In genomic region chr7:138460649-138461607, GRCh38 we compare ENCODE assay signal across 1 cellular context.
TF ChIP-seq lines count a peak whose summit lies in the region.

No MANE protein-coding gene starts in this region.

TF ChIP-seq in K562, 482 proteins besides CTCF, POLR2A, EP300 and RAD21 (continued from another document and continues in another):
- peak; percentile 90 for TF ChIP-seq PKNOX1 (IDR thresholded peaks at IDR 0.05)
- no peak for TF ChIP-seq ZNF785 (CRISPR knock-in tag; IDR thresholded peaks at IDR 0.05)
- no peak for TF ChIP-seq BDP1 (IDR thresholded peaks at IDR 0.05; ENCODE audit: insufficient read depth, insufficient read length)
- TF ChIP-seq SMARCE1 (IDR thresholded peaks at IDR 0.05): peak; percentile 41
- no peak for TF ChIP-seq U2AF2 (optimal IDR thresholded peaks at IDR 0.05; ENCODE audit: low read depth, low read length)
- no peak for TF ChIP-seq LCOR (CRISPR knock-in tag; IDR thresholded peaks at IDR 0.05)
- TF ChIP-seq HES1 (IDR thresholded peaks at IDR 0.05; ENCODE audit: low read depth): no peak; the same call in 1 of the 2 replicates
- TF ChIP-seq ZNF398 (CRISPR knock-in tag; IDR thresholded peaks at IDR 0.05): no peak
- TF ChIP-seq CBX1 (IDR thresholded peaks at IDR 0.05; ENCODE audit: low read depth): peak; percentile 44; the same call in 1 of the 2 replicates
- TF ChIP-seq ARID3B (CRISPR knock-in tag; IDR thresholded peaks at IDR 0.05; ENCODE audit: borderline replicate concordance): no peak
- no peak for TF ChIP-seq CBFB (CRISPR knock-in tag; IDR thresholded peaks at IDR 0.05)
- no peak for TF ChIP-seq SPI1 (IDR thresholded peaks at IDR 0.05; ENCODE audit: borderline replicate concordance, low read depth, low read length)
- no peak for TF ChIP-seq CHD7 (IDR thresholded peaks at IDR 0.05; ENCODE audit: low read depth, low read length)
- TF ChIP-seq RAD51 (IDR thresholded peaks at IDR 0.05; ENCODE audit: borderline replicate concordance, low read depth): no peak
- TF ChIP-seq CREB3L1 (IDR thresholded peaks at IDR 0.05; ENCODE audit: borderline replicate concordance, low read depth): peak; percentile 60; the same call in 1 of the 2 replicates
- no peak for TF ChIP-seq ZBTB34 (CRISPR knock-in tag; IDR thresholded peaks at IDR 0.05)
- TF ChIP-seq ZNF740 (CRISPR knock-in tag; IDR thresholded peaks at IDR 0.05): no peak; the same call in 1 of the 2 replicates
- no peak for TF ChIP-seq ZNF740 (tag; IDR thresholded peaks at IDR 0.05)
- no peak for TF ChIP-seq MTF1 (CRISPR knock-in tag; IDR thresholded peaks at IDR 0.05; ENCODE audit: borderline replicate concordance)
- TF ChIP-seq ELF4 (CRISPR knock-in tag; IDR thresholded peaks at IDR 0.05): no peak
- no peak for TF ChIP-seq ZNF561 (CRISPR knock-in tag; conservative IDR thresholded peaks at IDR 0.05)
- no peak for TF ChIP-seq ELF2 (CRISPR knock-in tag; IDR thresholded peaks at IDR 0.05)
- TF ChIP-seq ETV6 (IDR thresholded peaks at IDR 0.05; ENCODE audit: borderline replicate concordance in 1 of 2, low read depth in 2 of 2, low read length in 1 of 2): no peak
- TF ChIP-seq ETV6 (CRISPR knock-in tag; IDR thresholded peaks at IDR 0.05; ENCODE audit: borderline replicate concordance): peak; percentile 90
- 0 out of 2 replicates have a peak, but pooled peaks have one; percentile 8 for TF ChIP-seq NCOR1 (IDR thresholded peaks at IDR 0.05)
- no peak for TF ChIP-seq ZBTB8A (IDR thresholded peaks at IDR 0.05; ENCODE audit: partially characterized antibody)
- TF ChIP-seq MITF (IDR thresholded peaks at IDR 0.05): no peak
- no peak for TF ChIP-seq ZC3H8 (IDR thresholded peaks at IDR 0.05)
- peak; percentile 75 for TF ChIP-seq BRD9 (IDR thresholded peaks at IDR 0.05; ENCODE audit: low read depth, partially characterized antibody)
- TF ChIP-seq XRCC4 (IDR thresholded peaks at IDR 0.05; ENCODE audit: extremely low read depth, insufficient read depth, insufficient read length): no peak
- TF ChIP-seq RBM22 (IDR thresholded peaks at IDR 0.05; ENCODE audit: low read depth, low read length, poor library complexity, severe bottlenecking): peak; percentile 79
- TF ChIP-seq E2F3 (CRISPR knock-in tag; IDR thresholded peaks at IDR 0.05): peak; percentile 72; the same call in 1 of the 2 replicates
- TF ChIP-seq CREB1 (IDR thresholded peaks at IDR 0.05): peak; percentile 82
- TF ChIP-seq CREB1 (CRISPR knock-in tag; IDR thresholded peaks at IDR 0.05): peak; percentile 69
- peak; percentile 95 for TF ChIP-seq FIP1L1 (IDR thresholded peaks at IDR 0.05; ENCODE audit: low read depth, low read length, poor library complexity, severe bottlenecking)
- TF ChIP-seq FOXA3 (CRISPR knock-in tag; conservative IDR thresholded peaks at IDR 0.05 in 1 of 2, IDR thresholded peaks at IDR 0.05 in 1 of 2): peak in 1 of 2 experiments; percentile 65; a peak in 2 of 4 replicates
- TF ChIP-seq ZC3H4 (CRISPR knock-in tag; IDR thresholded peaks at IDR 0.05; ENCODE audit: borderline replicate concordance): peak; percentile 89; the same call in 1 of the 2 replicates
- no peak for TF ChIP-seq PPARD (CRISPR knock-in tag; IDR thresholded peaks at IDR 0.05)
- TF ChIP-seq SRSF9 (IDR thresholded peaks at IDR 0.05; ENCODE audit: borderline replicate concordance, low read depth, low read length): no peak
